29 cellular contexts compared by ENCODE assay signal in genomic region chr3:15214758-15215157, GRCh38.
"Had no signal": no experiment of that assay in that cellular context is flagged by ENCODE, and none has a peak within 500 bp of the region (broad histone marks: within the 10 kb centered on the region; RNA-seq: fewer than 3 reads in every experiment).

No MANE protein-coding gene starts in this region.

- H3K27ac ChIP-seq: left lung, lower lobe of right lung, neural progenitor cell, neutrophil, pancreas, psoas muscle, right lobe of liver, skin epidermis, stomach, testis, thyroid gland, upper lobe of right lung had no signal

- H3K4me3 Mint-ChIP-seq: naive thymus-derived CD8-positive, alpha-beta T cell; nephron; neural progenitor cell; stimulated activated naive B cell treated with anti-CD40 and anti-IgM and Interleukin-4, amounts not matched to agents 10 μg/mL and 1 μg/mL and 100 μg/mL, for 72 hours had no signal

- H3K27me3 Mint-ChIP-seq: naive thymus-derived CD8-positive, alpha-beta T cell; stimulated activated naive B cell treated with anti-CD40 and anti-IgM and Interleukin-4, amounts not matched to agents 10 μg/mL and 1 μg/mL and 100 μg/mL, for 72 hours had no signal

- H3K9ac ChIP-seq: neural progenitor cell had no signal

- H3K9me3 ChIP-seq: left lung, lower lobe of right lung, neutrophil, pancreas, psoas muscle, right lobe of liver, stomach, testis, thyroid gland, upper lobe of right lung had no signal

- ATAC-seq: left lung; lower lobe of right lung; naive thymus-derived CD8-positive, alpha-beta T cell; pancreas; psoas muscle; stimulated activated naive B cell treated with anti-CD40 and anti-IgM and Interleukin-4, amounts not matched to agents 10 μg/mL and 1 μg/mL and 100 μg/mL, for 72 hours; stimulated activated naive CD8-positive, alpha-beta T cell treated with anti-CD3 and anti-CD28 coated beads, Interleukin-15, Interleukin-2, amounts not matched to agents 100 U/mL and 50 U/mL, for 24 hours; upper lobe of right lung had no signal

- H3K4me3 ChIP-seq: left lung, lower lobe of right lung, neural progenitor cell, pancreas, psoas muscle, right lobe of liver, skin epidermis, stomach, testis, thyroid gland, upper lobe of right lung had no signal

- H3K9me3 Mint-ChIP-seq: naive thymus-derived CD8-positive, alpha-beta T cell; nephron; neural progenitor cell; stimulated activated naive B cell treated with anti-CD40 and anti-IgM and Interleukin-4, amounts not matched to agents 10 μg/mL and 1 μg/mL and 100 μg/mL, for 72 hours had no signal

- H3K4me1 ChIP-seq: neural progenitor cell, testis had no signal

- H3K27me3 ChIP-seq: left lung, neural progenitor cell, neutrophil, pancreas, right lobe of liver, stomach, testis, thyroid gland, upper lobe of right lung had no signal

- H3K27ac Mint-ChIP-seq: nephron; neural progenitor cell; stimulated activated naive B cell treated with anti-CD40 and anti-IgM and Interleukin-4, amounts not matched to agents 10 μg/mL and 1 μg/mL and 100 μg/mL, for 72 hours had no signal

- DNase-seq: head of caudate nucleus; hippocampal formation; kidney glomerular epithelial cell; left cardiac atrium; left lung; lower lobe of right lung; mammary epithelial cell; mesenchymal stem cell; naive thymus-derived CD8-positive, alpha-beta T cell; pancreas; posterior cingulate gyrus; psoas muscle; right lobe of liver; stimulated activated CD4-positive, alpha-beta T cell treated with anti-CD3 and anti-CD28 coated beads, Interleukin-12 subunit alpha, Interleukin-12 subunit beta, amount 100 ng/mL, for 4 hours; stimulated activated CD4-positive, alpha-beta T cell treated with anti-CD3 and anti-CD28 coated beads, Interleukin-15, amount 100 ng/mL, for 24 hours; stimulated activated CD4-positive, alpha-beta T cell treated with anti-CD3 and anti-CD28 coated beads, Interleukin-2, amount 100 ng/mL, for 24 hours; stimulated activated CD4-positive, alpha-beta T cell treated with anti-CD3 and anti-CD28 coated beads, Interleukin-4, amount 100 ng/mL, for 1 hour; stimulated activated naive B cell treated with anti-CD40 and anti-IgM and Interleukin-4, amounts not matched to agents 10 μg/mL and 1 μg/mL and 100 μg/mL, for 72 hours; stimulated activated naive CD8-positive, alpha-beta T cell treated with anti-CD3 and anti-CD28 coated beads, Interleukin-15, Interleukin-2, amounts not matched to agents 100 U/mL and 50 U/mL, for 24 hours; stomach; substantia nigra; testis; thyroid gland; trophoblast cell; upper lobe of right lung had no signal

- H3K4me1 Mint-ChIP-seq: nephron, neural progenitor cell had no signal
